Comparison of ENCODE assay signal across 8 cellular contexts in the genomic region with DNA sequence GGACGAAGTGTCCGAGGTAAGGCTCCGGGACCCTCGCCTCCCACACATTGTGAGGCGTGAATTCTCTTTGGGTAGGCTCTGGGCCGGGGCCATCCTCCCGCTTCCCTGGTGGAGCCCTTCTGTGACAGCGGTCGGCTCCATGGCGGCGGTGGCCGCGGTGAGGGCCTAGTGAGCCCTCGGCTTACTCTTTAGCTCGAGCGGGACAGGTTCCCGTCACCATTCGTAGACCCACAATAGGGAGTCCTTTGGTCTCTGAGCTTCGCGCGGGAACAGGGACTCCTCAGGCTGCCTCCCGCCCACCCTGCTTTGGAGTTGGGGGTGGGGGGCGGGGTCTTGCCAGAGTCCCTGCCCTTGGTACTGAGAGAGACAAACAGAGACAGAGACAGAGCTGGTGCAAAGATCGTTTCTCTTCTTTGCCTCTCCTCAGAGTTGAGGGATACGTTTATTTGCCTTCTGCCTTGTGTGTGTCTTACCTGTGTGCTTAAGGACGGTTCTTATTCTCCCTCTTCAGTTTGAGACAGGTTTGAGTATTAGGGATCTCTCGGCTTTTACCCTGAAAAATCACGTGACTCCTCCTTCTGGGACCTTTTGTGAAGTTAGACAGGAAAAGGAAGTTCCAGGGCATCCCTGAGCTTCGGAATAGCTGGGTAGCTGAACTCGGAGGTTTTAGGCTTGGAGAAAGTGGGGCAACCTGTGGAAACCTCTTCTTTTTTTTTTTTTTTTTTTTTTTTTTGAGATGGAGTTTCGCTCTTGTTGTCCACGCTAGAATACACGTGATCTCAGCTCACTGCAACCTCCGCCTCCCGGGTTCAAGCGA. TPM values are rescaled to one million over a fixed set of nuclear protein-coding genes. Genes with fewer than 3 reads are reported as not detected.
DNase-seq lines count a peak whose midpoint lies in the region; ATAC-seq and TF ChIP-seq lines count a peak whose summit lies in the region.

No MANE protein-coding gene starts in this region.

- H3K4me3 Mint-ChIP-seq in Calu3 (ENCODE audit: low read depth, unreplicated experiment): no peak overlapping the region

- no peak for TF ChIP-seq POLR2A in thyroid gland (IDR thresholded peaks at IDR 0.05)

- H3K4me1 ChIP-seq in osteoblast (ENCODE audit: insufficient read depth, low read length) (peaks cover 24% of the 10 kb centered on the region), thyroid gland (peaks cover 30 to 31% of the 10 kb centered on the region in 2 donors)

- H3K36me3 ChIP-seq in osteoblast (ENCODE audit: insufficient read depth, low read length): no peaks in the 10 kb centered on the region
- H3K36me3 ChIP-seq in thyroid gland: no peaks in the 10 kb centered on the region

- intact Hi-C loops in Calu3 (cut with micrococcal nuclease; ENCODE audit: unreplicated experiment) (loop anchor here (10.0 kb wide), 1 partner anchor 232 kb away; the partner anchor contains the start of genes CD14 and TMCO6), thyroid gland (cut with DNase I) (loop anchor here (5.0 kb wide), 2 partner anchors 165 to 245 kb away; partner anchors contain the start of genes IK and NDUFA2)

- ATAC-seq in HG02943 (IDR thresholded peaks at IDR 0.05; ENCODE audit: low read depth, unreplicated experiment): peak; percentile 0

- peak overlapping the region; percentile 77 for H2AFZ ChIP-seq in osteoblast (ENCODE audit: low read length)

- H3K27me3 ChIP-seq in osteoblast (ENCODE audit: insufficient read depth, low read length): no peaks in the 10 kb centered on the region
- no peaks in the 10 kb centered on the region for H3K27me3 ChIP-seq in thyroid gland

- H3K27me3 Mint-ChIP-seq in Calu3 (ENCODE audit: unreplicated experiment): no peaks in the 10 kb centered on the region

- H3K27ac ChIP-seq in osteoblast (ENCODE audit: low read depth, low read length) (peak overlapping the region; percentile 75), thyroid gland (peak overlapping the region; percentile 92 to 98 (median 97))

- WGBS in thyroid gland, 2 donors: 6 to 11% methylated on average over 19 to 26 of the region's 36 CpGs

- H3K4me2 ChIP-seq in osteoblast (ENCODE audit: insufficient read depth, low read length): peak overlapping the region; percentile 99

- peaks cover 57% of the 10 kb centered on the region for H3K79me2 ChIP-seq in osteoblast (ENCODE audit: insufficient read depth, low read length)

- peaks cover 42% of the 10 kb centered on the region for H4K20me1 ChIP-seq in osteoblast (ENCODE audit: insufficient read depth, low read length)

- peak; percentile 44 for DNase-seq in Calu3
- peak; percentile 47 for DNase-seq in RPMI7951 (ENCODE audit: low read depth)
- DNase-seq in activated effector memory CD4-positive, alpha-beta T cell treated with Interleukin-2 at 50 U/mL for 16 hours: peak; percentile 39
- DNase-seq in foreskin melanocyte: peak; percentile 67
- DNase-seq in osteoblast (ENCODE audit: insufficient read length, low spot score, missing footprints): peak; percentile 82
- DNase-seq in thyroid gland: peak; percentile 44 to 47
- DNase-seq in NCI-H524 treated with DMSO at 0.1 percent for 48 hours (lab: John Stamatoyannopoulos, UW): no peak

- TF ChIP-seq CTCF in Calu3 (IDR thresholded peaks at IDR 0.05; ENCODE audit: unreplicated experiment) (no peak), osteoblast (IDR thresholded peaks at IDR 0.05; ENCODE audit: extremely low read depth, low read depth, low read length) (no peak), thyroid gland (IDR thresholded peaks at IDR 0.05) (no peak)

- no peaks in the 10 kb centered on the region for H3K9me3 Mint-ChIP-seq in Calu3 (ENCODE audit: low read depth, unreplicated experiment)

- BruUV-seq in Calu3 (replicated peaks; lab: Mats Ljungman, UMichigan): no TSS peak

- no peak overlapping the region for H3K27ac Mint-ChIP-seq in Calu3 (ENCODE audit: unreplicated experiment)

- H3K4me1 Mint-ChIP-seq in Calu3 (ENCODE audit: low read depth, unreplicated experiment): peaks cover 20% of the 10 kb centered on the region

- H3K4me3 ChIP-seq in osteoblast (ENCODE audit: insufficient read depth, low read length) (peak overlapping the region; percentile 88), thyroid gland (replicated peaks in 1 of 3) (peak overlapping the region; percentile 85 to 100 (median 99))

- CTCF ChIA-PET in Calu3 (lab: Charles Lee): interaction anchor here (0.5 to 1.3 kb wide), 8 partner anchors 9 to 271 kb away, joined by 3 to 7 read pairs (median 4); no protein-coding TSS in a partner anchor

- H3K9me3 ChIP-seq in osteoblast (ENCODE audit: low read depth, low read length) (no peaks in the 10 kb centered on the region), thyroid gland (no peaks in the 10 kb centered on the region)

- H3K36me3 Mint-ChIP-seq in Calu3 (ENCODE audit: insufficient read depth, unreplicated experiment): peaks cover 11% of the 10 kb centered on the region

RNA-seq across cellular contexts. Expression of gene ANKHD1, which starts 0.8 kb away (rescaled TPM):
- total RNA-seq in Calu3 (2022) (160 and 167 TPM in 2 replicates), osteoblast (81.1 and 87.8 TPM in 2 replicates), thyroid gland (100 to 1,000 TPM; 148 to 247 (median 163) TPM)
- total RNA-seq in RPMI7951 (2014; rRNA removed; shearing (Covaris generic)): 31.4 and 35.2 TPM in 2 replicates

RNA-seq across cellular contexts. Expression of gene SLC4A9, which starts 42.5 kb away (rescaled TPM):
- total RNA-seq in Calu3 (2022): 0.24 TPM in 1 of 2 replicates, not detected in the other
- not detected in 2 replicates for total RNA-seq in RPMI7951 (2014; rRNA removed; shearing (Covaris generic))
- not detected in 2 replicates for total RNA-seq in osteoblast
- total RNA-seq in thyroid gland: under 1 TPM in 3 of 4 donors, not detected in 1; 0.29 to 0.45 (median 0.29) TPM

RNA-seq across cellular contexts. Expression of gene HBEGF, which starts 56.1 kb away (rescaled TPM):
- 6.4 and 7.2 TPM in 2 replicates for total RNA-seq in Calu3 (2022)
- total RNA-seq in RPMI7951 (2014; rRNA removed; shearing (Covaris generic)): 3.5 and 3.9 TPM in 2 replicates
- total RNA-seq in osteoblast: 1.8 and 2.5 TPM in 2 replicates
- total RNA-seq in thyroid gland: 10 to 100 TPM in 3 of 4 donors, 1 to 10 TPM in 1; 5.8 to 13.0 (median 12.6) TPM
